Comparison of ENCODE assay signal across 1 cellular context in the genomic region with DNA sequence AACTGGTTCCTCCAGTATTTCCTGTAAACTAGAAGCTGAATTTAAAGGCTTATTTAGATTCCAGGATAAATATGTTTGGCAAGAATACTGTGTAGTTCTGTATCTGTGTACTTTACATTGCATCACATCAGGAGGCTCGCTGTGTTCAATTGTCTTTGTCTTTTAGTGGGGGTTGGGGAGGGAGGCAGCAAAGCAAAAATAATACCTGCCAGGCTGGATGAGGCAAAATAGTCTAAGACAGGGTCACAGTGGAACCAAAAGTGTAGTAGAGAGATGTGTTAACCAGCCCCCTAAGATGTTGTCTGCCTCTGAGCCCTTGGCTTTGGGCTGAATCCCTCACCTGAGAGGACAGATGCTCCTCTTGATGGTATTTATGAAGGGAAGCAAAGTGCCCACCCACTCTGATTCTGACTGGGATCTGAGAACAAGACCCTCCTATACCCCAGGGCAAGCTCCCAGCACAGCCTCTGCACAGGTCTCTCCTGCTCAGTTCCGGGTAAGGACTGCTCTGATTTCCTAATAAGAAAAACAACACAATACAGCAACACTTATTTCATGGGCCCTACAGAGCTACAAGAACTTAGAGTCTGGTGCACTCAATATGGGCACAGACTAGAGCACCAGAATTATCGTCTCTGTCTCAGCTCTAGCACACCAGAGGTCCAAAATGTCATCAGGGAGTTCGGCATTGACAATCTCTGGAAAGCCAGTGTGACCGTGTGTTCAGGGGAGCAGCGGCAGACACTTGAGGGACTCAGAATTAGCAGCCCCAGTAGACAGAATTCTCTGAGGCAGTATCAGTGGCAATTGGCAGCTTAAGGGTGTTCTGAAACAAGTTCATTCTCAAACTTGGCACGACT.
TF ChIP-seq lines count a peak whose summit lies in the region.

No MANE protein-coding gene starts in this region.

TF ChIP-seq in HepG2, 621 proteins besides CTCF, POLR2A, EP300 and RAD21 (continued from another document):
- TF ChIP-seq NCOR1 (IDR thresholded peaks at IDR 0.05; ENCODE audit: borderline replicate concordance, low read length) (peak; percentile 17; the same call in 1 of the 2 replicates), HNF4A (CRISPR knock-in tag; IDR thresholded peaks at IDR 0.05) (peak; percentile 38; the same call in 1 of the 2 replicates), ZNF17 (CRISPR knock-in tag; IDR thresholded peaks at IDR 0.05) (no peak), RXRB (CRISPR knock-in tag; IDR thresholded peaks at IDR 0.05; ENCODE audit: borderline replicate concordance) (peak; percentile 59; the same call in 1 of the 2 replicates), CREM (IDR thresholded peaks at IDR 0.05) (peak; percentile 39; the same call in 1 of the 2 replicates), CREM (CRISPR knock-in tag; IDR thresholded peaks at IDR 0.05) (no peak), ZSCAN9 (CRISPR knock-in tag; IDR thresholded peaks at IDR 0.05; ENCODE audit: borderline replicate concordance) (0 out of 2 replicates have a peak, but pooled peaks have one; percentile 25)
- TF ChIP-seq, protein P1, sequence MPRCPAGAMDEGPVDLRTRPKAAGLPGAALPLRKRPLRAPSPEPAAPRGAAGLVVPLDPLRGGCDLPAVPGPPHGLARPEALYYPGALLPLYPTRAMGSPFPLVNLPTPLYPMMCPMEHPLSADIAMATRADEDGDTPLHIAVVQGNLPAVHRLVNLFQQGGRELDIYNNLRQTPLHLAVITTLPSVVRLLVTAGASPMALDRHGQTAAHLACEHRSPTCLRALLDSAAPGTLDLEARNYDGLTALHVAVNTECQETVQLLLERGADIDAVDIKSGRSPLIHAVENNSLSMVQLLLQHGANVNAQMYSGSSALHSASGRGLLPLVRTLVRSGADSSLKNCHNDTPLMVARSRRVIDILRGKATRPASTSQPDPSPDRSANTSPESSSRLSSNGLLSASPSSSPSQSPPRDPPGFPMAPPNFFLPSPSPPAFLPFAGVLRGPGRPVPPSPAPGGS (CRISPR knock-in tag; IDR thresholded peaks at IDR 0.05) = no peak
